Comparison of ENCODE assay signal across 8 cellular contexts in genomic region chr3:43621406-43621973, GRCh38. TPM values are rescaled to one million over a fixed set of nuclear protein-coding genes. Genes with fewer than 3 reads are reported as not detected.
A peak's percentile ranks its signal among the peaks of the same experiment; 100 is the strongest.
DNase-seq lines count a peak whose midpoint lies in the region; ATAC-seq and TF ChIP-seq lines count a peak whose summit lies in the region.

No MANE protein-coding gene starts in this region.

- POLR2A ChIA-PET in PC-3 (lab: Charles Lee; ENCODE audit: unreplicated experiment), result interaction anchor here (0.5 to 0.7 kb wide), 4 partner anchors 11 to 1266 kb away, joined by 3 to 6 read pairs (median 4); no protein-coding TSS in a partner anchor

- H3K79me2 ChIP-seq in PC-3 (ENCODE audit: low read length), result peaks cover 32% of the 10 kb centered on the region

- H3K4me2 ChIP-seq in PC-3 (ENCODE audit: low read length), result peak overlapping the region; percentile 96

- DNase-seq in NCI-H82 (lab: John Stamatoyannopoulos, UW) (peak; percentile 57), NCI-H82 treated with DMSO at 0.1 percent for 48 hours (lab: John Stamatoyannopoulos, UW; ENCODE audit: unreplicated experiment) (no peak), PC-3 (no peak), endothelial cell (ENCODE audit: low spot score) (peak; percentile 34), germinal center (ENCODE audit: low spot score) (no peak), hippocampal formation (lab: John Stamatoyannopoulos, UW) (no peak)

- H4K20me1 ChIP-seq in PC-3 (ENCODE audit: low read length), result no peaks in the 10 kb centered on the region

- H3K27me3 Mint-ChIP-seq in endothelial cell (ENCODE audit: unreplicated experiment), result peaks cover 8% of the 10 kb centered on the region

- H3K27me3 ChIP-seq in PC-3 (ENCODE audit: low read length), result no peaks in the 10 kb centered on the region
- no peaks in the 10 kb centered on the region for H3K27me3 ChIP-seq in muscle layer of duodenum (ENCODE audit: low read depth, low read length)

- H3K4me1 ChIP-seq in PC-3 (ENCODE audit: insufficient read depth, low read length) (peaks cover 14% of the 10 kb centered on the region), muscle layer of duodenum (ENCODE audit: control insufficient read depth in 1 of 2, insufficient read depth in 2 of 2, low read length in 2 of 2) (peaks cover 0 to 11% of the 10 kb centered on the region in 2 donors)

- peaks cover 4% of the 10 kb centered on the region for H3K36me3 Mint-ChIP-seq in endothelial cell (ENCODE audit: low read depth, unreplicated experiment)

- H3K9me3 Mint-ChIP-seq in endothelial cell (ENCODE audit: unreplicated experiment), result no peaks in the 10 kb centered on the region

- intact Hi-C loops in PC-3 (cut with micrococcal nuclease), result loop anchor here (2.0 to 5.0 kb wide), 2 partner anchors 61 to 334 kb away; partner anchors contain the start of gene SNRK

- TF ChIP-seq CTCF in PC-3 (conservative IDR thresholded peaks at IDR 0.05; ENCODE audit: low read depth, low read length) (no peak), endothelial cell (IDR thresholded peaks at IDR 0.05; ENCODE audit: unreplicated experiment) (no peak)

- peak overlapping the region; percentile 98 for H3K4me3 ChIP-seq in PC-3 (ENCODE audit: low read length)
- peak overlapping the region; percentile 82 to 85 for H3K4me3 ChIP-seq in muscle layer of duodenum (ENCODE audit: low read depth in 1 of 2, low read length in 2 of 2)

- no TSS peak for BruUV-seq in PC-3 (replicated peaks; lab: Mats Ljungman, UMichigan)

- H3K9me3 ChIP-seq in PC-3 (ENCODE audit: low read length) (no peaks in the 10 kb centered on the region), muscle layer of duodenum (ENCODE audit: control insufficient read depth in 1 of 2, low read length in 2 of 2) (no peaks in the 10 kb centered on the region)

- H3F3A ChIP-seq in PC-3 (ENCODE audit: low read length, unreplicated experiment), result no peaks in the 10 kb centered on the region

- H3K27ac ChIP-seq in PC-3 (ENCODE audit: low read length) (no peak overlapping the region), muscle layer of duodenum (ENCODE audit: low read length) (peak overlapping the region; percentile 25)

- peaks cover 26% of the 10 kb centered on the region for H3K4me1 Mint-ChIP-seq in endothelial cell (ENCODE audit: unreplicated experiment)

- ATAC-seq in PC-3 (no peak; the same call in 1 of the 2 replicates), GM21576 (IDR thresholded peaks at IDR 0.05; ENCODE audit: unreplicated experiment) (no peak)

- H3K36me3 ChIP-seq in PC-3 (ENCODE audit: low read depth, low read length) (no peaks in the 10 kb centered on the region), muscle layer of duodenum (ENCODE audit: control insufficient read depth in 1 of 2, insufficient read depth in 2 of 2, low read length in 2 of 2) (no peaks in the 10 kb centered on the region)

- peak overlapping the region; percentile 81 for H3K9ac ChIP-seq in PC-3 (ENCODE audit: low read length)

- no peaks in the 10 kb centered on the region for H3K9me2 ChIP-seq in PC-3 (replicated peaks; ENCODE audit: low read length)

- H2AFZ ChIP-seq in PC-3 (ENCODE audit: low read length), result peak overlapping the region; percentile 97

- peak overlapping the region; percentile 100 for H3K4me3 Mint-ChIP-seq in endothelial cell (ENCODE audit: unreplicated experiment)

- H3K27ac Mint-ChIP-seq in endothelial cell (ENCODE audit: unreplicated experiment), result peak overlapping the region; percentile 88

- CTCF ChIA-PET in PC-3 (lab: Charles Lee), result interaction anchor here (0.6 to 1.6 kb wide), 3 partner anchors 11 to 145 kb away, joined by 3 to 5 read pairs (median 3); no protein-coding TSS in a partner anchor

RNA-seq across cellular contexts. Expression of gene ANO10, which starts 0.3 kb away (rescaled TPM):
- total RNA-seq in PC-3 (2014; rRNA removed), result 23.7 and 28.3 TPM in 2 replicates
- 112 TPM for total RNA-seq in endothelial cell (ENCODE audit: unreplicated experiment)

Comparison
In these comparisons a context has a peak if more than half of its experiments do, and no peak if none do; other contexts are left out.
1. DNase-seq: peak in NCI-H82 (single experiment) and endothelial cell (single experiment); none in NCI-H82 treated with DMSO at 0.1 percent for 48 hours (single experiment), PC-3 (single experiment), germinal center (single experiment) and hippocampal formation (0 of 2).